1 cellular context compared by ENCODE assay signal in the genomic region with DNA sequence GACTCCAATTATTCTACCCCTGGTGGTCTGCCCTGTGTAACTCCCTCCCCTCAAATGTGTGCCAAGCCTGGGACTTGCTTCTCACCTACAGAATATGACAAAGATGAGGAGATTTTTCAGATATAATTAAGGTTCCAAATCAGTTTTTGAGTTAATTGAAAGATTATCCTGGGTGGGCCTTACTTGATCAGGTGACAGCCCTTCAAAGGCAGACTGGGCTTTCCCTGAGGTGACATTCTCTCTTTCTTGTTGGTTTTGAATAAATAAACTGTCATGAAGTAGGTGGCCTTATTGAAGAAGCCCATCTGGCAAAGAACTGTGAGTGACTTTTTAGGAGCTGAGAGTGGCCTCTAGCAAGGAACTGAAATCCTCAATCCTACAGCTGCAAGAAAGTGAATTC.
TF ChIP-seq lines count a peak whose summit lies in the region.

No MANE protein-coding gene starts in this region.

TF ChIP-seq in HepG2, 621 proteins besides CTCF, POLR2A, EP300 and RAD21 (continued from another document):
- TF ChIP-seq ATF5 (CRISPR knock-in tag; IDR thresholded peaks at IDR 0.05; ENCODE audit: low read depth) (no peak), ZNF713 (CRISPR knock-in tag; IDR thresholded peaks at IDR 0.05) (no peak), MEF2D (CRISPR knock-in tag; IDR thresholded peaks at IDR 0.05) (no peak), GMEB1 (CRISPR knock-in tag; IDR thresholded peaks at IDR 0.05; ENCODE audit: borderline replicate concordance) (no peak), ZNF350 (CRISPR knock-in tag; IDR thresholded peaks at IDR 0.05; ENCODE audit: borderline replicate concordance, low read depth) (no peak), MTERF4 (CRISPR knock-in tag; IDR thresholded peaks at IDR 0.05) (no peak), CC2D1A (CRISPR knock-in tag; IDR thresholded peaks at IDR 0.05) (no peak), MED1 (CRISPR knock-in tag; IDR thresholded peaks at IDR 0.05) (no peak)
- TF ChIP-seq, protein P1, sequence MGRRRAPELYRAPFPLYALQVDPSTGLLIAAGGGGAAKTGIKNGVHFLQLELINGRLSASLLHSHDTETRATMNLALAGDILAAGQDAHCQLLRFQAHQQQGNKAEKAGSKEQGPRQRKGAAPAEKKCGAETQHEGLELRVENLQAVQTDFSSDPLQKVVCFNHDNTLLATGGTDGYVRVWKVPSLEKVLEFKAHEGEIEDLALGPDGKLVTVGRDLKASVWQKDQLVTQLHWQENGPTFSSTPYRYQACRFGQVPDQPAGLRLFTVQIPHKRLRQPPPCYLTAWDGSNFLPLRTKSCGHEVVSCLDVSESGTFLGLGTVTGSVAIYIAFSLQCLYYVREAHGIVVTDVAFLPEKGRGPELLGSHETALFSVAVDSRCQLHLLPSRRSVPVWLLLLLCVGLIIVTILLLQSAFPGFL (CRISPR knock-in tag; IDR thresholded peaks at IDR 0.05): no peak
